In genomic region chr16:50371936-50372595, GRCh38 we compare ENCODE assay signal across 9 cellular contexts. TPM values are rescaled to one million over a fixed set of nuclear protein-coding genes. Genes with fewer than 3 reads are reported as not detected.
DNase-seq lines count a peak whose midpoint lies in the region; ATAC-seq and TF ChIP-seq lines count a peak whose summit lies in the region.
"Had no signal": no experiment of that assay in that cellular context is flagged by ENCODE, and none has a peak within 500 bp of the region (broad histone marks: within the 10 kb centered on the region; RNA-seq: fewer than 3 reads in every experiment).

No MANE protein-coding gene starts in this region.

- H4K91ac ChIP-seq in IMR-90 (ENCODE audit: insufficient read depth, low read depth, low read length), result no peak overlapping the region

- no peaks in the 10 kb centered on the region for H3K9me1 ChIP-seq in IMR-90 (ENCODE audit: insufficient read depth, low read length)

- dilution Hi-C loops in IMR-90 (cut with HindIII; ENCODE audit: low sequenced_read_pairs, unreplicated experiment), result no loop called here

- no peak overlapping the region for H2AFZ ChIP-seq in IMR-90 (replicated peaks; ENCODE audit: low read length, poor library complexity)

- POLR2A ChIA-PET in IMR-90 (lab: Charles Lee; ENCODE audit: unreplicated experiment), result no interaction called here

- H3K4me3 ChIP-seq in AG09309 (ENCODE audit: control insufficient read depth, low read depth, low read length) (no peak overlapping the region), IMR-90 (ENCODE audit: insufficient read depth, low read depth, low read length) (no peak overlapping the region), muscle layer of colon (ENCODE audit: low read depth in 1 of 2, low read length in 2 of 2) (no peak overlapping the region)

- no peak overlapping the region for H3K18ac ChIP-seq in IMR-90 (ENCODE audit: low read depth, low read length)

- H3K27ac ChIP-seq in IMR-90 (ENCODE audit: insufficient read depth, low read length) (no peak overlapping the region), muscle layer of colon (ENCODE audit: low read depth, low read length) (peak overlapping the region; percentile 53)

- H2AK5ac ChIP-seq in IMR-90 (ENCODE audit: low read depth, low read length), result no peak overlapping the region

- no peak for TF ChIP-seq POLR2A in IMR-90 (IDR thresholded peaks at IDR 0.05; ENCODE audit: low read depth, low read length)

- H2BK120ac ChIP-seq in IMR-90 (ENCODE audit: low read depth, low read length), result no peak overlapping the region

- H3K4ac ChIP-seq in IMR-90 (ENCODE audit: low read depth, low read length), result no peak overlapping the region

- H3K27ac Mint-ChIP-seq in activated naive CD4-positive, alpha-beta T cell treated with anti-CD3 and anti-CD28 coated beads, Interleukin-2, amount 50 U/mL, for 72 hours, result no peak overlapping the region

- ATAC-seq in IMR-90 (ENCODE audit: low read depth) (no peak), HG02588 (IDR thresholded peaks at IDR 0.05; ENCODE audit: unreplicated experiment) (no peak)
- ATAC-seq in activated naive CD4-positive, alpha-beta T cell treated with anti-CD3 and anti-CD28 coated beads, Interleukin-2, amount 50 U/mL, for 72 hours, result no peak

- CTCF ChIA-PET in IMR-90 (lab: Yijun Ruan, JAX), result interaction anchor here (1.4 kb wide), 1 partner anchor 434 kb away, joined by 5 read pairs; no protein-coding TSS in a partner anchor

- no peaks in the 10 kb centered on the region; the same call in 1 of the 2 replicates for H4K20me1 ChIP-seq in IMR-90 (ENCODE audit: insufficient read depth, low read length)

- peaks cover 12 to 13% of the 10 kb centered on the region in 2 experiments for H3K79me1 ChIP-seq in IMR-90 (ENCODE audit: low read depth in 1 of 2, low read length in 2 of 2)

- H3K27me3 ChIP-seq in IMR-90 (ENCODE audit: control insufficient read depth, insufficient read depth, low read length) (peaks cover 14% of the 10 kb centered on the region), muscle layer of colon (ENCODE audit: control insufficient read depth in 1 of 2, insufficient read depth in 2 of 2, low read length in 2 of 2) (no peaks in the 10 kb centered on the region)

- in situ Hi-C loops in IMR-90 (cut with MboI; ENCODE audit: low sequenced_read_pairs), result loop anchor here (10.0 to 25.0 kb wide), 3 partner anchors 285 to 433 kb away; no protein-coding TSS in a partner anchor

- no peak for DNase-seq in AG09309 (ENCODE audit: low read depth)
- DNase-seq in IMR-90, result no peak
- peak; percentile 67 for DNase-seq in ecto neural progenitor cell (ENCODE audit: low spot score)
- DNase-seq in NCI-H128 (lab: John Stamatoyannopoulos, UW; ENCODE audit: unreplicated experiment), result no peak
- DNase-seq in A172 (ENCODE audit: low spot score), result no peak
- no peak for DNase-seq in activated naive CD4-positive, alpha-beta T cell treated with anti-CD3 and anti-CD28 coated beads, Interleukin-2, amount 50 U/mL, for 72 hours (ENCODE audit: low spot score in 2 of 2)
- DNase-seq: activated T-cell treated with anti-CD3 and anti-CD28 coated beads, Interleukin-2, amount 50 U/mL, for 1 hour had no signal

- H3K9ac ChIP-seq in IMR-90 (ENCODE audit: low read depth, low read length) (no peak overlapping the region), muscle layer of colon (ENCODE audit: low read length) (no peak overlapping the region)

- no peak overlapping the region for H2BK20ac ChIP-seq in IMR-90 (ENCODE audit: low read depth, low read length)

- no peak overlapping the region for H4K5ac ChIP-seq in IMR-90 (ENCODE audit: low read depth, low read length)

- no peak overlapping the region for H2BK15ac ChIP-seq in IMR-90 (ENCODE audit: low read depth, low read length)

- no peak overlapping the region for H3K14ac ChIP-seq in IMR-90 (replicated peaks; ENCODE audit: low read depth, low read length)

- H3K9me3 ChIP-seq in IMR-90 (ENCODE audit: control insufficient read depth, insufficient read depth, low read length) (no peaks in the 10 kb centered on the region), muscle layer of colon (ENCODE audit: low read length) (no peaks in the 10 kb centered on the region)

- H3K56ac ChIP-seq in IMR-90 (ENCODE audit: extremely low read depth, insufficient read depth, low read length), result no peak overlapping the region

- intact Hi-C loops in IMR-90 (cut with micrococcal nuclease), result loop anchor here (1.0 to 2.0 kb wide), 2 partner anchors 137 to 293 kb away; no protein-coding TSS in a partner anchor

- no TSS peak for BruUV-seq in IMR-90 (replicated peaks; lab: Mats Ljungman, UMichigan)

- peak; percentile 56 for TF ChIP-seq CTCF in AG09309 (IDR thresholded peaks at IDR 0.05; ENCODE audit: control insufficient read depth, insufficient read depth, low read depth, low read length, missing control alignments)
- 0 out of 2 replicates have a peak, but pooled peaks have one; percentile 24 for TF ChIP-seq CTCF in IMR-90 (conservative IDR thresholded peaks at IDR 0.05; ENCODE audit: low read depth, low read length)

- peaks cover 2% of the 10 kb centered on the region; the same call in 1 of the 2 replicates for H3K4me1 ChIP-seq in IMR-90 (ENCODE audit: control insufficient read depth, insufficient read depth, low read length)
- H3K4me1 ChIP-seq in muscle layer of colon (ENCODE audit: insufficient read depth, low read length), result peaks cover 31% of the 10 kb centered on the region

- H3K36me3 ChIP-seq in IMR-90 (ENCODE audit: control insufficient read depth, insufficient read depth, low read length) (no peaks in the 10 kb centered on the region), muscle layer of colon (ENCODE audit: insufficient read depth, low read length) (no peaks in the 10 kb centered on the region)

- no peak overlapping the region for H4K8ac ChIP-seq in IMR-90 (ENCODE audit: low read depth in 2 of 2, low read length in 2 of 2)

- no peak overlapping the region for H3K23ac ChIP-seq in IMR-90 (ENCODE audit: low read depth, low read length)

- whole genome bisulfite sequencing in IMR-90 (ENCODE audit: extremely low coverage in 2 of 2, insufficient read length in 1 of 2), 2 experiments, result no CpG with 5 or more reads among the region's 7 CpGs

- peak; percentile 37 for TF ChIP-seq RAD21 in IMR-90 (IDR thresholded peaks at IDR 0.05; ENCODE audit: low read length)

- no peak overlapping the region for H2AK9ac ChIP-seq in IMR-90 (replicated peaks; ENCODE audit: low read depth, low read length, poor library complexity)

- no peak overlapping the region for H2BK5ac ChIP-seq in IMR-90 (ENCODE audit: low read depth, low read length, poor library complexity, severe bottlenecking)

- no peaks in the 10 kb centered on the region for H3K9me3 Mint-ChIP-seq in activated naive CD4-positive, alpha-beta T cell treated with anti-CD3 and anti-CD28 coated beads, Interleukin-2, amount 50 U/mL, for 72 hours

- H3K4me2 ChIP-seq in IMR-90 (ENCODE audit: low read depth, low read length), result no peak overlapping the region

- H3K36me3 Mint-ChIP-seq in activated naive CD4-positive, alpha-beta T cell treated with anti-CD3 and anti-CD28 coated beads, Interleukin-2, amount 50 U/mL, for 72 hours, result peaks cover 10 to 11% of the 10 kb centered on the region in 2 donors

TF ChIP-seq in IMR-90, 13 proteins besides CTCF, POLR2A, EP300 and RAD21:
- TF ChIP-seq RCOR1 (IDR thresholded peaks at IDR 0.05; ENCODE audit: insufficient replicate concordance, low read length) (no peak), NFE2L2 (IDR thresholded peaks at IDR 0.05; ENCODE audit: low read depth, low read length) (no peak), BHLHE40 (IDR thresholded peaks at IDR 0.05; ENCODE audit: low read depth, low read length) (no peak), SMC3 (IDR thresholded peaks at IDR 0.05; ENCODE audit: low read depth, low read length) (no peak), ELK1 (IDR thresholded peaks at IDR 0.05; ENCODE audit: borderline replicate concordance, low read depth, low read length) (no peak), CHD1 (IDR thresholded peaks at IDR 0.05; ENCODE audit: low read depth, low read length) (no peak), MAFK (IDR thresholded peaks at IDR 0.05; ENCODE audit: low read depth, low read length) (no peak), MAZ (IDR thresholded peaks at IDR 0.05; ENCODE audit: borderline replicate concordance, low read depth, low read length) (no peak), RFX5 (IDR thresholded peaks at IDR 0.05; ENCODE audit: low read depth, low read length) (no peak), CEBPB (IDR thresholded peaks at IDR 0.05; ENCODE audit: low read depth, low read length) (no peak), FOS (IDR thresholded peaks at IDR 0.05; ENCODE audit: low read depth, low read length) (no peak), MXI1 (IDR thresholded peaks at IDR 0.05; ENCODE audit: borderline replicate concordance, low read depth, low read length) (no peak), USF2 (IDR thresholded peaks at IDR 0.05; ENCODE audit: low read depth, low read length) (no peak)

RNA-seq across cellular contexts. Expression of gene BRD7, which starts 3.3 kb away (rescaled TPM):
- 29.9 and 38.9 TPM in 2 replicates for total RNA-seq in IMR-90 (2012; rRNA removed)
- 24.8 and 25.1 TPM in 2 replicates for polyA plus RNA-seq in IMR-90 (2012; rRNA removed)
- polyA plus RNA-seq in IMR-90 (2012; cell fraction: cytosol; rRNA removed), result 3.7 and 7.6 TPM in 2 replicates
- polyA plus RNA-seq in IMR-90 (2012; cell fraction: nucleus; rRNA removed; ENCODE audit: low replicate concordance), result 18.0 and 28.0 TPM in 2 replicates
- 82.0 and 98.3 TPM in 2 replicates for total RNA-seq in A172 (2014; rRNA removed; shearing (Covaris generic))
- 10 to 100 TPM; 71.5 to 84.9 TPM for total RNA-seq in activated naive CD4-positive, alpha-beta T cell treated with anti-CD3 and anti-CD28 coated beads, Interleukin-2, amount 50 U/mL, for 72 hours
